In the genomic region with DNA sequence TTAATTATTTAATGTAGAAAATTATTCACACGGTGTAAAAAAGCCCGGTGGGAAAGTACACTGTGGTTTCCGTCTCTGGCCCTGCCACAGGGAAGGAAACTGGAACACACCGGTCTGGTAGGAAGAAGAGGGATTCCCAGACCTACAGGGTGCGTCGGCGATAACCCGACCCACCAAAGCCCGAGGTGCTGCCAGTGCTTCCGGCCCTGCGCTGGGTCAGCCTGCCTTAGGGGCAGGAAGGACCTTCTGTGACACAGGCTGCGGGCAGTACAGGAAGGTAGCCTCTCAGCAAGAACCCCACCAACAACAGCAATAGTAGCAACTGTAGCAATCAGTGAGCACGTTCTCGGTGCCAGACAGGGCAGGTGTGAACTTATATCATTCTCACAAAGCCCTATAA, we compare ENCODE assay signal across 9 cellular contexts.
"Had no signal": no experiment of that assay in that cellular context is flagged by ENCODE, and none has a peak within 500 bp of the region (broad histone marks: within the 10 kb centered on the region; RNA-seq: fewer than 3 reads in every experiment).

No MANE protein-coding gene starts in this region.

- H3K4me3 ChIP-seq: esophagus squamous epithelium, transverse colon had no signal

- H3K27ac ChIP-seq: transverse colon had no signal

- H3K9me3 ChIP-seq: esophagus squamous epithelium, transverse colon had no signal

- H3K27me3 ChIP-seq: transverse colon had no signal

- H3K36me3 ChIP-seq: esophagus squamous epithelium, transverse colon had no signal

- DNase-seq: activated naive CD4-positive, alpha-beta T cell; aorta; esophagus squamous epithelium; left ventricle myocardium superior; right cardiac atrium; small intestine; T-helper 9 cell; transverse colon had no signal

- ATAC-seq: left ventricle myocardium superior; right cardiac atrium; stimulated activated effector memory CD8-positive, alpha-beta T cell treated with anti-CD3 and anti-CD28 coated beads, Interleukin-12 subunit alpha, Interleukin-12 subunit beta, amount 100 ng/mL, for 72 hours had no signal
